ENCODE assay signal across 2 cellular contexts in genomic region chr22:46062232-46062615, GRCh38.
TF ChIP-seq lines count a peak whose summit lies in the region.

No MANE protein-coding gene starts in this region.

TF ChIP-seq in GM23338, 12 proteins besides CTCF, POLR2A, EP300 and RAD21 (continued from another document):
- TF ChIP-seq ZNF462 (CRISPR knock-in tag; IDR thresholded peaks at IDR 0.05) = no peak
- TF ChIP-seq POLR2AphosphoS5 (IDR thresholded peaks at IDR 0.05; ENCODE audit: low read depth) = no peak
- no peak for TF ChIP-seq REST (IDR thresholded peaks at IDR 0.05; ENCODE audit: unreplicated experiment)
- no peak for TF ChIP-seq ZNF331 (CRISPR knock-in tag; IDR thresholded peaks at IDR 0.05; ENCODE audit: low read depth)

TF ChIP-seq in WTC11, 78 proteins besides CTCF, POLR2A, EP300 and RAD21 (continued from another document):
- no peak for TF ChIP-seq TCF7 (CRISPR knock-in tag; IDR thresholded peaks at IDR 0.05; ENCODE audit: low read depth)
- no peak for TF ChIP-seq MLX (CRISPR knock-in tag; IDR thresholded peaks at IDR 0.05)
- TF ChIP-seq ZNF425 (CRISPR knock-in tag; conservative IDR thresholded peaks at IDR 0.05) = no peak
- TF ChIP-seq SP1 (CRISPR knock-in tag; conservative IDR thresholded peaks at IDR 0.05) = no peak
